9 cellular contexts compared by ENCODE assay signal in genomic region chr1:64809309-64809708, GRCh38.
"Had no signal": no experiment of that assay in that cellular context is flagged by ENCODE, and none has a peak within 500 bp of the region (broad histone marks: within the 10 kb centered on the region; RNA-seq: fewer than 3 reads in every experiment).

No MANE protein-coding gene starts in this region.

- DNase-seq: IMR-90, Karpas-422, KBM-7, KG1 had no signal

- H3K27ac ChIP-seq: HL-60, KMS-11 had no signal

- FAIRE-seq: HepG2, HTR-8/SVneo, K562 had no signal

- ATAC-seq: HepG2, K562 had no signal

- H3K4me3 ChIP-seq: K562 had no signal

- H3K4me2 ChIP-seq: KMS-11 had no signal
